20 cellular contexts compared by ENCODE assay signal in genomic region chr3:15261274-15261673, GRCh38. TPM values are rescaled to one million over a fixed set of nuclear protein-coding genes. Genes with fewer than 3 reads are reported as not detected.
A peak's percentile ranks its signal among the peaks of the same experiment; 100 is the strongest.
DNase-seq lines count a peak whose midpoint lies in the region; ATAC-seq and TF ChIP-seq lines count a peak whose summit lies in the region.
"Had no signal": no experiment of that assay in that cellular context is flagged by ENCODE, and none has a peak within 500 bp of the region (broad histone marks: within the 10 kb centered on the region; RNA-seq: fewer than 3 reads in every experiment).

No MANE protein-coding gene starts in this region.

- H3K4me1 Mint-ChIP-seq in activated naive CD4-positive, alpha-beta T cell treated with anti-CD3 and anti-CD28 coated beads for 36 hours (ENCODE audit: low read depth) = peaks cover 16% of the 10 kb centered on the region
- peaks cover 14 to 22% of the 10 kb centered on the region in 2 donors for H3K4me1 Mint-ChIP-seq in stimulated activated naive B cell treated with anti-CD40 and anti-IgM and Interleukin-4, amounts not matched to agents 10 μg/mL and 1 μg/mL and 100 μg/mL, for 72 hours
- H3K4me1 Mint-ChIP-seq in mesothelial cell of epicardium = peaks cover 13% of the 10 kb centered on the region

- no peaks in the 10 kb centered on the region for H3K9me3 Mint-ChIP-seq in activated naive CD4-positive, alpha-beta T cell treated with anti-CD3 and anti-CD28 coated beads for 36 hours
- H3K9me3 Mint-ChIP-seq in stimulated activated naive B cell treated with anti-CD40 and anti-IgM and Interleukin-4, amounts not matched to agents 10 μg/mL and 1 μg/mL and 100 μg/mL, for 72 hours = no peaks in the 10 kb centered on the region
- no peaks in the 10 kb centered on the region for H3K9me3 Mint-ChIP-seq in mesothelial cell of epicardium
- H3K9me3 Mint-ChIP-seq: CD4-positive, CD25-positive, alpha-beta regulatory T cell; nephron had no signal

- H3K27me3 Mint-ChIP-seq in activated naive CD4-positive, alpha-beta T cell treated with anti-CD3 and anti-CD28 coated beads for 36 hours (ENCODE audit: low read depth) = no peaks in the 10 kb centered on the region
- no peaks in the 10 kb centered on the region for H3K27me3 Mint-ChIP-seq in stimulated activated naive B cell treated with anti-CD40 and anti-IgM and Interleukin-4, amounts not matched to agents 10 μg/mL and 1 μg/mL and 100 μg/mL, for 72 hours
- no peaks in the 10 kb centered on the region for H3K27me3 Mint-ChIP-seq in mesothelial cell of epicardium (ENCODE audit: low read depth)
- H3K27me3 Mint-ChIP-seq: activated naive CD8-positive, alpha-beta T cell; CD4-positive, CD25-positive, alpha-beta regulatory T cell had no signal

- TF ChIP-seq POLR2A in testis (IDR thresholded peaks at IDR 0.05) = no peak

- TF ChIP-seq CTCF in VCaP (conservative IDR thresholded peaks at IDR 0.05) = no peak
- TF ChIP-seq CTCF in mesothelial cell of epicardium (IDR thresholded peaks at IDR 0.05; ENCODE audit: unreplicated experiment) = no peak
- TF ChIP-seq CTCF in testis (IDR thresholded peaks at IDR 0.05) = no peak

- DNase-seq in activated naive CD4-positive, alpha-beta T cell treated with anti-CD3 and anti-CD28 coated beads for 36 hours = no peak
- DNase-seq in activated naive CD4-positive, alpha-beta T cell (lab: John Stamatoyannopoulos, UW) = no peak
- DNase-seq in left colon = peak in 1 of 2 donors; percentile 35
- no peak for DNase-seq in stimulated activated naive B cell treated with anti-CD40 and anti-IgM and Interleukin-4, amounts not matched to agents 10 μg/mL and 1 μg/mL and 100 μg/mL, for 72 hours
- no peak for DNase-seq in mesothelial cell of epicardium (ENCODE audit: low spot score in 2 of 2, unreplicated experiment in 2 of 2)
- no peak for DNase-seq in effector memory CD4-positive, alpha-beta T cell
- DNase-seq in testis = no peak
- DNase-seq: CD4-positive, CD25-positive, alpha-beta regulatory T cell; MM.1S; NCI-H146; NCI-H774; spleen; stimulated activated CD4-positive, alpha-beta T cell treated with anti-CD3 and anti-CD28 coated beads, Interleukin-4, amount 100 ng/mL, for 4 hours had no signal

- H3K27ac ChIP-seq in VCaP (peak overlapping the region; percentile 20; the same call in 1 of the 2 replicates), testis (no peak overlapping the region)
- no peak overlapping the region for H3K27ac ChIP-seq in effector memory CD4-positive, alpha-beta T cell (ENCODE audit: insufficient read depth, low read length, poor library complexity, severe bottlenecking)
- H3K27ac ChIP-seq: HL-60, SJSA1 had no signal

- no peak overlapping the region for H3K4me3 Mint-ChIP-seq in activated naive CD4-positive, alpha-beta T cell treated with anti-CD3 and anti-CD28 coated beads for 36 hours
- no peak overlapping the region for H3K4me3 Mint-ChIP-seq in stimulated activated naive B cell treated with anti-CD40 and anti-IgM and Interleukin-4, amounts not matched to agents 10 μg/mL and 1 μg/mL and 100 μg/mL, for 72 hours
- no peak overlapping the region for H3K4me3 Mint-ChIP-seq in mesothelial cell of epicardium
- H3K4me3 Mint-ChIP-seq: activated naive CD8-positive, alpha-beta T cell; CD4-positive, CD25-positive, alpha-beta regulatory T cell; nephron had no signal

- peaks cover 13% of the 10 kb centered on the region for H3K4me1 ChIP-seq in effector memory CD4-positive, alpha-beta T cell (ENCODE audit: control insufficient read depth, insufficient read depth, low read length, poor library complexity, severe bottlenecking)
- H3K4me1 ChIP-seq in testis = peaks cover 13% of the 10 kb centered on the region
- H3K4me1 ChIP-seq: SJSA1 had no signal

- intact Hi-C loops in activated naive CD4-positive, alpha-beta T cell treated with anti-CD3 and anti-CD28 coated beads for 36 hours (cut with micrococcal nuclease) = no loop called here
- intact Hi-C loops in left colon (cut with DNase I, micrococcal nuclease) (no loop called here), testis (cut with DNase I; ENCODE audit: low total_unique reads) (loop anchor here (10.0 kb wide), 1 partner anchor 114 kb away; no protein-coding TSS in a partner anchor)

- CTCF ChIA-PET in activated naive CD4-positive, alpha-beta T cell treated with anti-CD3 and anti-CD28 coated beads for 36 hours (lab: Charles Lee) = no interaction called here

- H3K27me3 ChIP-seq in effector memory CD4-positive, alpha-beta T cell (replicated peaks; ENCODE audit: control insufficient read depth, insufficient read depth, low read length, poor library complexity, severe bottlenecking) = no peaks in the 10 kb centered on the region
- H3K27me3 ChIP-seq in testis = no peaks in the 10 kb centered on the region
- H3K27me3 ChIP-seq: SJSA1, spleen had no signal

- H3K36me3 ChIP-seq in effector memory CD4-positive, alpha-beta T cell (ENCODE audit: control insufficient read depth, insufficient read depth, low read length) = peaks cover 54% of the 10 kb centered on the region
- no peaks in the 10 kb centered on the region for H3K36me3 ChIP-seq in testis (ENCODE audit: low read depth, missing control alignments)

- no peak overlapping the region for H3K4me3 ChIP-seq in effector memory CD4-positive, alpha-beta T cell (ENCODE audit: insufficient read depth, low read depth, low read length, poor library complexity, severe bottlenecking)
- H3K4me3 ChIP-seq in testis = no peak overlapping the region
- H3K4me3 ChIP-seq: lung, SJSA1, spleen had no signal

- peak overlapping the region; percentile 67 for H3K27ac Mint-ChIP-seq in activated naive CD4-positive, alpha-beta T cell treated with anti-CD3 and anti-CD28 coated beads for 36 hours
- peak overlapping the region; percentile 85 for H3K27ac Mint-ChIP-seq in stimulated activated naive B cell treated with anti-CD40 and anti-IgM and Interleukin-4, amounts not matched to agents 10 μg/mL and 1 μg/mL and 100 μg/mL, for 72 hours
- no peak overlapping the region for H3K27ac Mint-ChIP-seq in mesothelial cell of epicardium
- H3K27ac Mint-ChIP-seq: activated naive CD8-positive, alpha-beta T cell; nephron had no signal

- peaks cover 4% of the 10 kb centered on the region for H3K36me3 Mint-ChIP-seq in activated naive CD4-positive, alpha-beta T cell treated with anti-CD3 and anti-CD28 coated beads for 36 hours (ENCODE audit: low read depth)
- peaks cover 25 to 40% of the 10 kb centered on the region in 2 donors for H3K36me3 Mint-ChIP-seq in stimulated activated naive B cell treated with anti-CD40 and anti-IgM and Interleukin-4, amounts not matched to agents 10 μg/mL and 1 μg/mL and 100 μg/mL, for 72 hours
- H3K36me3 Mint-ChIP-seq in mesothelial cell of epicardium = peaks cover 36% of the 10 kb centered on the region

- peak; percentile 69 for ATAC-seq in left colon
- no peak for ATAC-seq in stimulated activated naive B cell treated with anti-CD40 and anti-IgM and Interleukin-4, amounts not matched to agents 10 μg/mL and 1 μg/mL and 100 μg/mL, for 72 hours (replicated peaks)
- ATAC-seq: Panc1 had no signal

- no peaks in the 10 kb centered on the region for H3K9me3 ChIP-seq in effector memory CD4-positive, alpha-beta T cell (ENCODE audit: control insufficient read depth, low read length)
- no peaks in the 10 kb centered on the region for H3K9me3 ChIP-seq in testis
- H3K9me3 ChIP-seq: SJSA1, spleen had no signal

RNA-seq across cellular contexts. Expression of gene CAPN7, which starts 55.2 kb away (rescaled TPM):
- total RNA-seq in activated naive CD4-positive, alpha-beta T cell treated with anti-CD3 and anti-CD28 coated beads for 36 hours = 10 to 100 TPM; 23.7 to 26.1 TPM
- total RNA-seq in left colon (10 to 100 TPM; 33.6 to 39.0 TPM), mesothelial cell of epicardium (41.7 to 44.6 TPM (median 42.4 TPM) in 3 replicates), testis (10 to 100 TPM; 79.3 to 94.7 TPM)
- polyA plus RNA-seq in testis (ENCODE audit: insufficient read depth, low read depth, low replicate concordance) = 31.0 TPM
